Comparison of ENCODE assay signal across 10 cellular contexts in the genomic region with DNA sequence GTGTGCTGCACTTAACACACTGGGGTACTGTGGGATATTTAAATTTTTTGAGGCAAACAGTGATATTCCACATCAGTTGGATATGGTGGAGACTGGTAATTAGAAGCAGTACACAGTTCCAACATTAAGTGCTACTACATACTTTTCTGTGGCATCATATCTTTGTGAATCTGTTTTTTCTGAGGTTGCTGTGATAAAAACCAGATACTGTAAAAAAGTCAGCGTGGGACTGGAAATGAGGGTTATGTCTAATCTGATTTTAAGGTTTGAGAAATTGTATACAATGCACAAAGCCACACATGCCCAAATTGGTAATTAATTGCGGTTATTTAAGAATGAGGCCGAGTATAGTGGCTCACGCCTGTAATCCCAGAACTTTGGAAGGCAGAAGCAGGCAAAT.
"Had no signal": no experiment of that assay in that cellular context is flagged by ENCODE, and none has a peak within 500 bp of the region (broad histone marks: within the 10 kb centered on the region; RNA-seq: fewer than 3 reads in every experiment).

No MANE protein-coding gene starts in this region.

- H3K27ac ChIP-seq: brain microvascular endothelial cell, RWPE1 had no signal

- ATAC-seq: activated CD4-positive, CD25-positive, alpha-beta regulatory T cell treated with anti-CD3 and anti-CD28 coated beads, Interleukin-2, amount 50 U/mL, for 24 hours; activated CD8-positive, alpha-beta T cell treated with anti-CD3 and anti-CD28 coated beads, Interleukin-2, amount 10 ng/mL, durations not matched to agents 7 days and 5 days; PC-3 had no signal

- H3K27me3 ChIP-seq: brain microvascular endothelial cell had no signal

- H3K36me3 ChIP-seq: brain microvascular endothelial cell had no signal

- DNase-seq: activated gamma-delta T cell; activated naive CD8-positive, alpha-beta T cell treated with anti-CD3 and anti-CD28 coated beads, Interleukin-2, amount 10 ng/mL, durations not matched to agents 7 days and 5 days; activated T-cell treated with anti-CD3 and anti-CD28 coated beads, Interleukin-2, amount 50 U/mL, for 24 hours; NCI-H1048; NCI-H524 treated with DMSO at 0.1 percent for 48 hours had no signal
